In genomic region chr12:53217930-53218307, GRCh38 we compare ENCODE assay signal across 1 cellular context.
TF ChIP-seq lines count a peak whose summit lies in the region.

No MANE protein-coding gene starts in this region.

TF ChIP-seq in A549, 52 proteins besides CTCF, POLR2A, EP300 and RAD21:
- no peak for TF ChIP-seq USF2 (IDR thresholded peaks at IDR 0.05)
- no peak for TF ChIP-seq HOXB5 (CRISPR knock-in tag; IDR thresholded peaks at IDR 0.05)
- TF ChIP-seq FOXS1 (CRISPR knock-in tag; IDR thresholded peaks at IDR 0.05), result no peak
- TF ChIP-seq ELK1 (IDR thresholded peaks at IDR 0.05; ENCODE audit: low read depth, low read length), result no peak
- TF ChIP-seq TP53 (CRISPR knock-in tag; IDR thresholded peaks at IDR 0.05), result no peak
- TF ChIP-seq MAX (IDR thresholded peaks at IDR 0.05), result no peak
- TF ChIP-seq CHD4 (IDR thresholded peaks at IDR 0.05; ENCODE audit: borderline replicate concordance), result no peak
- TF ChIP-seq ZNF302 (CRISPR knock-in tag; IDR thresholded peaks at IDR 0.05), result no peak
- TF ChIP-seq HES2 (IDR thresholded peaks at IDR 0.05), result no peak
- TF ChIP-seq TFCP2L1 (CRISPR knock-in tag; IDR thresholded peaks at IDR 0.05), result no peak
- no peak for TF ChIP-seq RFX5 (IDR thresholded peaks at IDR 0.05)
- no peak for TF ChIP-seq JUN (IDR thresholded peaks at IDR 0.05)
- no peak for TF ChIP-seq KDM5A (IDR thresholded peaks at IDR 0.05)
- TF ChIP-seq CBX2 (IDR thresholded peaks at IDR 0.05; ENCODE audit: borderline replicate concordance, low read depth), result no peak
- TF ChIP-seq E2F6 (IDR thresholded peaks at IDR 0.05; ENCODE audit: borderline replicate concordance, low read depth), result no peak
- no peak for TF ChIP-seq GATA3 (IDR thresholded peaks at IDR 0.05; ENCODE audit: borderline replicate concordance)
- no peak for TF ChIP-seq CHD2 (IDR thresholded peaks at IDR 0.05; ENCODE audit: low read length, partially characterized antibody)
- no peak for TF ChIP-seq EHMT2 (IDR thresholded peaks at IDR 0.05; ENCODE audit: low read depth)
TF ChIP-seq in A549: peak in this region for 0.
